13 cellular contexts compared by ENCODE assay signal in the genomic region with DNA sequence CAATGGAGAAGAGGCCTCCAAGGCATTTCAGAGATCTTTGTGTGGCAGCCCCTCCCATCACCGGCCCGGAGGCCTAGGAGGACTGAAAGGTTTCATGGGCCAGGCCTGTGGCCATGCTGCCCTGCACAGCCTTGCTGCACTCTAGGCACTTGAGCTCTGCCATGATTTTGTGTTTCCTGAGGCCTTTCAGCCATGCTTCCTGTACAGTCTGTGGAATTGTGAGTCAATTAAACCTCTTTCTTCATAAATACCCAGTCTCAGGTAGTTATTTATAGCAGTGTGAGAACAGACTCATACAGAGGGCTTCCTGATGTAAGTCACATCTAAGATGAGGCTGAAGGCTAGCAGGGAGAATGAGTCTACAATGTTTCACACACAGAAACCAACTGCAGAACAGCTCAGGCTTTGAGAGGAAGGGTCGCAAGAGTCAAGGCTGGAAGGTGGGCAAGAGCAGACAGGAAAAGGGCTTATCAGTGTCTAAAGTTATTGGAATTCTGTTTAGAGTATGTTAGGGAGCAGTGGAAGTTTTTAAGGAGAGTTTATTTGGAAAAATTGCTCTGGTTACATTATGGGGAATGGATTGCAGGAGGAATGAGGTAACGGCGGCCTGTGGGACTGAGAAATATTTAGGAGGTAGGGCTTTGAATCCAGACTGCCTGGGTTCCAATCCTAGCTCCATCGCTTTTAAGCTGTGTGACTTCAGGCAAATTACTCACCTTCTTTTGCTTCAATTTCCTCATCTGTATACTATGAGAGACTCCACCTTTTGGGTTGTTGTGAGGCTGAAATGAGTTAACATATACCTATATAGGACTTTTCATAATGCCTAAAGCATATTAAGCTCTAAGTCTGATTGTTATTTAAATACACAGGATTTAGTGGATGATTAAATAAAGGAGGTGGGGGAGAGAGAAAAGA.
DNase-seq lines count a peak whose midpoint lies in the region; ATAC-seq, FAIRE-seq and TF ChIP-seq lines count a peak whose summit lies in the region.
"Had no signal": no experiment of that assay in that cellular context is flagged by ENCODE, and none has a peak within 500 bp of the region (broad histone marks: within the 10 kb centered on the region; RNA-seq: fewer than 3 reads in every experiment).

No MANE protein-coding gene starts in this region.

- intact Hi-C loops in K562 (cut with micrococcal nuclease): no loop called here

- no peak overlapping the region for H3K4me2 ChIP-seq in K562 (ENCODE audit: insufficient read depth, low read length)
- H3K4me2 ChIP-seq: neural progenitor cell had no signal

- no TSS peak for BruUV-seq in K562 (replicated peaks; lab: Mats Ljungman, UMichigan)

- no peaks in the 10 kb centered on the region for H3K9me1 ChIP-seq in K562 (ENCODE audit: control insufficient read depth, insufficient read depth, low read length)

- 6% methylated on average over 6 of the region's 6 CpGs for WGBS in K562 (ENCODE audit: insufficient coverage, low coverage, missing lambda C conversion rate)

- H3K27ac ChIP-seq in HEK293 (ENCODE audit: extremely low read depth, low read depth, low read length) (no peak overlapping the region), K562 (ENCODE audit: extremely low read depth, low read depth, low read length) (no peak overlapping the region)
- H3K27ac ChIP-seq: neural progenitor cell had no signal

- TF ChIP-seq EP300 in K562 (IDR thresholded peaks at IDR 0.05; ENCODE audit: low read length): no peak

- CTCF ChIA-PET in HEK293 (lab: Yijun Ruan, JAX) (interaction anchor here (0.6 to 0.8 kb wide), 2 partner anchors 22 to 253 kb away, joined by 3 read pairs; no protein-coding TSS in a partner anchor), K562 (lab: Yijun Ruan, JAX; ENCODE audit: low intra/inter-chr PET ratio) (no interaction called here)

- no peak for DNase-seq in GM12891 (ENCODE audit: insufficient read length, low spot score)
- no peak for DNase-seq in K562 (ENCODE audit: extremely low read depth in 1 of 4, low spot score in 3 of 4)
- peak; percentile 30 for DNase-seq in non-pigmented ciliary epithelial cell (ENCODE audit: low read depth)
- no peak for DNase-seq in stimulated activated CD4-positive, alpha-beta T cell treated with anti-CD3 and anti-CD28 coated beads, Interleukin-2, amount 100 ng/mL, for 48 hours
- DNase-seq in NCI-H510A treated with DMSO at 0.1 percent for 48 hours (lab: John Stamatoyannopoulos, UW): no peak
- DNase-seq: activated CD8-positive, alpha-beta memory T cell treated with anti-CD3 and anti-CD28 coated beads, Interleukin-2, amount 50 U/mL, for 4 hours; DMS79; NCI-H1694 treated with DMSO at 0.1 percent for 48 hours; T-helper 2 cell had no signal

- no peaks in the 10 kb centered on the region for H3K9me3 ChIP-seq in HEK293 (ENCODE audit: control insufficient read depth, insufficient read depth, low read depth, low read length)
- no peaks in the 10 kb centered on the region; the same call in 1 of the 2 replicates for H3K9me3 ChIP-seq in K562 (replicated peaks; ENCODE audit: control insufficient read depth, insufficient read depth, low read depth, low read length)

- H3K79me2 ChIP-seq in K562 (ENCODE audit: control insufficient read depth, insufficient read depth, low read length): no peaks in the 10 kb centered on the region

- no peaks in the 10 kb centered on the region for H4K20me1 ChIP-seq in K562 (replicated peaks; ENCODE audit: control insufficient read depth, insufficient read depth, low read length)

- in situ Hi-C loops in K562 (cut with MboI): no loop called here

- FAIRE-seq in GM12891 (lab: Jason Lieb, UNC) (peak; percentile 76), K562 (lab: Jason Lieb, UNC) (no peak)

- ATAC-seq in K562 (no peak), HG02973 (IDR thresholded peaks at IDR 0.05; ENCODE audit: unreplicated experiment) (no peak)
- ATAC-seq: esophagus mucosa had no signal

- H3K27me3 ChIP-seq in K562 (ENCODE audit: control insufficient read depth in 2 of 2, insufficient read depth in 2 of 2, low read length in 2 of 2): no peaks in the 10 kb centered on the region; a peak in 1 of 5 replicates
- H3K27me3 ChIP-seq: neural progenitor cell had no signal

- TF ChIP-seq POLR2A in GM12891 (IDR thresholded peaks at IDR 0.05; ENCODE audit: low read depth, low read length): no peak
- TF ChIP-seq POLR2A in K562 (conservative IDR thresholded peaks at IDR 0.05): no peak

- TF ChIP-seq RAD21 in K562 (CRISPR knock-in tag; conservative IDR thresholded peaks at IDR 0.05 in 1 of 2, IDR thresholded peaks at IDR 0.05 in 1 of 2): no peak

- no peak for TF ChIP-seq CTCF in HEK293 (tag by site-specific recombination; IDR thresholded peaks at IDR 0.05)
- TF ChIP-seq CTCF in K562 (IDR thresholded peaks at IDR 0.05 in 2 of 3, conservative IDR thresholded peaks at IDR 0.05 in 1 of 3; ENCODE audit: insufficient read depth in 2 of 3, low read depth in 1 of 3, low read length in 3 of 3): no peak

- no peak overlapping the region for H3K9ac ChIP-seq in K562 (ENCODE audit: insufficient read depth in 1 of 2, low read depth in 2 of 2, low read length in 2 of 2)
- H3K9ac ChIP-seq: neural progenitor cell had no signal

- no peak overlapping the region for H2AFZ ChIP-seq in K562 (ENCODE audit: low read depth, low read length)
- H2AFZ ChIP-seq: neural progenitor cell had no signal

- H3K4me3 ChIP-seq in HEK293 (ENCODE audit: low read depth, low read length): no peak overlapping the region
- no peak overlapping the region for H3K4me3 ChIP-seq in K562
- H3K4me3 ChIP-seq: neural progenitor cell had no signal

- H3K4me1 ChIP-seq in HEK293 (ENCODE audit: control insufficient read depth, insufficient read depth, low read length) (peaks cover 8% of the 10 kb centered on the region), K562 (replicated peaks in 1 of 2; ENCODE audit: control insufficient read depth in 2 of 2, insufficient read depth in 2 of 2, low read length in 2 of 2) (no peaks in the 10 kb centered on the region)

- H3K36me3 ChIP-seq in HEK293 (ENCODE audit: control insufficient read depth in 2 of 2, insufficient read depth in 1 of 2, low read length in 2 of 2) (no peaks in the 10 kb centered on the region), K562 (ENCODE audit: control insufficient read depth, insufficient read depth, low read length) (no peaks in the 10 kb centered on the region)
- H3K36me3 ChIP-seq: neural progenitor cell had no signal

- POLR2A ChIA-PET in HEK293 (lab: Yijun Ruan, JAX) (no interaction called here), K562 (lab: Yijun Ruan, JAX) (interaction anchor here (1.0 kb wide), 1 partner anchor 10 kb away, joined by 3 read pairs; no protein-coding TSS in a partner anchor)

TF ChIP-seq in GM12891, 5 proteins besides CTCF, POLR2A, EP300 and RAD21:
- TF ChIP-seq PAX5 (IDR thresholded peaks at IDR 0.05; ENCODE audit: insufficient read depth, low read length, severe bottlenecking): no peak

TF ChIP-seq in HEK293, 187 proteins besides CTCF, POLR2A, EP300 and RAD21:
- no peak for TF ChIP-seq ZNF366 (tag by site-specific recombination; conservative IDR thresholded peaks at IDR 0.05)
- TF ChIP-seq ZNF585B (tag by site-specific recombination; IDR thresholded peaks at IDR 0.05): peak; percentile 84

TF ChIP-seq in K562, 482 proteins besides CTCF, POLR2A, EP300 and RAD21:
- TF ChIP-seq CHCHD3 (CRISPR knock-in tag; IDR thresholded peaks at IDR 0.05) (no peak), MAFG (tag; conservative IDR thresholded peaks at IDR 0.05) (no peak), ZFP36 (IDR thresholded peaks at IDR 0.05; ENCODE audit: low read depth, low read length, partially characterized antibody) (peak; percentile 75)
